Comparison of ENCODE assay signal across 27 cellular contexts in genomic region chr7:30904566-30904965, GRCh38. TPM values are rescaled to one million over a fixed set of nuclear protein-coding genes. Genes with fewer than 3 reads are reported as not detected.
DNase-seq lines count a peak whose midpoint lies in the region; ATAC-seq, FAIRE-seq and TF ChIP-seq lines count a peak whose summit lies in the region.
"Had no signal": no experiment of that assay in that cellular context is flagged by ENCODE, and none has a peak within 500 bp of the region (broad histone marks: within the 10 kb centered on the region; RNA-seq: fewer than 3 reads in every experiment).

No MANE protein-coding gene starts in this region.

- H3K4me1 ChIP-seq in left ventricle myocardium inferior (peaks cover 82% of the 10 kb centered on the region), pancreas (peaks cover 9 to 30% (median 25%) of the 10 kb centered on the region in 3 donors)
- H3K4me1 ChIP-seq: BE2C, Caco-2 had no signal

- H3K36me3 ChIP-seq in left ventricle myocardium inferior = no peaks in the 10 kb centered on the region
- H3K36me3 ChIP-seq in pancreas = no peaks in the 10 kb centered on the region
- H3K36me3 ChIP-seq: BE2C had no signal

- ATAC-seq in Right ventricle myocardium inferior (no peak), pancreas (no peak)
- ATAC-seq: GM12878 had no signal

- DNase-seq in left ventricle myocardium inferior (no peak), Right ventricle myocardium inferior (ENCODE audit: missing footprints) (no peak), epithelial cell of esophagus (ENCODE audit: low read depth) (peak; percentile 8), pancreas (peak in 1 of 6 donors; percentile 40), coronary artery (ENCODE audit: low spot score) (no peak), HuH-7 (ENCODE audit: low spot score) (no peak), amniotic stem cell (lab: John Stamatoyannopoulos, UW) (no peak), NCI-H510A (lab: John Stamatoyannopoulos, UW) (no peak)
- DNase-seq: BE2C; Caco-2; CD4-positive, alpha-beta T cell; DMS53; EL; GOT3; MV-4-11; NCI-H1417; NCI-H187 treated with DMSO at 0.1 percent for 48 hours; NCI-H226; NCI-H526 treated with DMSO at 0.1 percent for 48 hours; NK-92 treated with Interleukin-12 subunit alpha and Interleukin-12 subunit beta, amount 100 ng/mL, for 24 hours; SHP77; SK-N-SH had no signal

- peak overlapping the region; percentile 79 for H3K27ac ChIP-seq in left ventricle myocardium inferior (replicated peaks)
- peak overlapping the region; percentile 23 to 67 (median 60) for H3K27ac ChIP-seq in pancreas
- peak overlapping the region in 1 of 2 donors; percentile 97 for H3K27ac ChIP-seq in coronary artery
- H3K27ac ChIP-seq: KMS-11 had no signal

- WGBS in pancreas, 2 donors = 67 to 73% methylated on average over 8 of the region's 8 CpGs

- FAIRE-seq in pancreas (lab: Jason Lieb, UNC) = no peak
- FAIRE-seq: A204.1, GM12878, RCC 7860 had no signal

- H3K4me3 ChIP-seq in left ventricle myocardium inferior (no peak overlapping the region), epithelial cell of esophagus (ENCODE audit: low read length) (no peak overlapping the region), pancreas (no peak overlapping the region), coronary artery (no peak overlapping the region)
- H3K4me3 ChIP-seq: GM12878 had no signal

- H3K9me3 ChIP-seq in left ventricle myocardium inferior (replicated peaks) (no peaks in the 10 kb centered on the region), pancreas (no peaks in the 10 kb centered on the region)
- H3K9me3 ChIP-seq: BE2C, Caco-2, SK-N-SH had no signal

- no peaks in the 10 kb centered on the region for H3K27me3 ChIP-seq in left ventricle myocardium inferior (ENCODE audit: low read depth)
- H3K27me3 ChIP-seq in pancreas = no peaks in the 10 kb centered on the region
- H3K27me3 ChIP-seq: BE2C had no signal

- intact Hi-C loops in left ventricle myocardium inferior (cut with micrococcal nuclease) (no loop called here), Right ventricle myocardium inferior (cut with DNase I) (no loop called here), pancreas (cut with DNase I) (no loop called here)

- no peak for TF ChIP-seq CTCF in left ventricle myocardium inferior (IDR thresholded peaks at IDR 0.05; ENCODE audit: borderline replicate concordance)
- TF ChIP-seq CTCF in epithelial cell of esophagus (IDR thresholded peaks at IDR 0.05; ENCODE audit: insufficient read depth, low read depth, low read length, missing control alignments) = no peak
- TF ChIP-seq CTCF in pancreas (IDR thresholded peaks at IDR 0.05) = no peak
- TF ChIP-seq CTCF in coronary artery (IDR thresholded peaks at IDR 0.05) = no peak

RNA-seq across cellular contexts. Expression of gene AQP1, which starts 7.1 kb away (rescaled TPM):
- total RNA-seq in left ventricle myocardium inferior (253 TPM), Right ventricle myocardium inferior (284 TPM), pancreas (100 to 1,000 TPM; 146 to 273 (median 196) TPM)
- polyA plus RNA-seq in pancreas = 100 to 1,000 TPM; 301 to 450 TPM
- total RNA-seq: OCI-LY7 had no signal

RNA-seq across cellular contexts. Expression of gene GHRHR, which starts 59.2 kb away (rescaled TPM):
- total RNA-seq in left ventricle myocardium inferior (not detected), Right ventricle myocardium inferior (not detected), pancreas (under 1 TPM in 1 of 6 donors, not detected in 5; 0.55 TPM)
- under 1 TPM; 0.34 to 0.47 TPM for polyA plus RNA-seq in pancreas
- total RNA-seq: Caco-2; CD4-positive, alpha-beta T cell; GM12878; OCI-LY7 had no signal
- polyA plus RNA-seq: GM12878, SK-N-SH had no signal
